Comparison of ENCODE assay signal across 8 cellular contexts in the genomic region with DNA sequence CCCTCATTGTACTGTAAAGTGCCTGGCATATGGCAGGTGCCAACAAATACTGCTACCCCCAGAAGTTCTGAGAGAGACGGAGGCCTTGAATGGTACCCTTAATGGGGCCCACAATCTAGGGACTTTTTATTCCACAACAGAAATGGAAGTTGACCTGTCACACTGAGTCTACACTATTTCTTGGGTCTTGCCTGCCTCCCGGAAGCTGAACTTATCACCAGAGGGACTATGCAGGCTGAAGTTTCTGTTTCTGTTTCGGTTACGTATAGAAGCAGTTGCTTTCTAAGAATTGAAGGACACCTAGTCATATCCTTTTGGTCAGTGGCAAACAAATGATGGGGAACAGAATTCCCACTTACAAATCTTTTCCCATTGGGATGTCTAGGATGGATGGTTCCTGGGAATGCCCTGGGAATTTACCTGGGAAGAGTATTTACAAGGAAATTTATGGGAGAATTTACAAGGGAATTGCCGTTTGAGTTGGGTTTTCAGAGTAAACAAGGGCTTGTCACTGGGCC.
DNase-seq lines count a peak whose midpoint lies in the region; ATAC-seq and TF ChIP-seq lines count a peak whose summit lies in the region.

No MANE protein-coding gene starts in this region.

- WGBS in heart left ventricle, 4 donors = 61 to 68% (median 64%) methylated on average over 5 of the region's 5 CpGs

- no peaks in the 10 kb centered on the region for H3K36me3 ChIP-seq in heart left ventricle

- TF ChIP-seq CTCF in heart left ventricle (IDR thresholded peaks at IDR 0.05) (no peak), nephron (IDR thresholded peaks at IDR 0.05; ENCODE audit: unreplicated experiment in 3 of 3) (no peak)

- H3K4me1 ChIP-seq in heart left ventricle = peaks cover 16 to 92% (median 83%) of the 10 kb centered on the region in 12 donors

- peak in 2 of 5 donors; percentile 12 to 14 for DNase-seq in heart left ventricle
- DNase-seq in cardiac septum (ENCODE audit: low spot score) = no peak
- peak; percentile 5 for DNase-seq in activated CD4-positive, alpha-beta T cell treated with anti-CD3 and anti-CD28 coated beads, Interleukin-2, amount 50 U/mL, for 1 hour
- no peak for DNase-seq in occipital lobe (lab: John Stamatoyannopoulos, UW)
- DNase-seq in foreskin melanocyte = no peak
- no peak for DNase-seq in hypothalamus (lab: John Stamatoyannopoulos, UW)

- TF ChIP-seq POLR2A in heart left ventricle (IDR thresholded peaks at IDR 0.05) = no peak

- no peaks in the 10 kb centered on the region for H3K27me3 ChIP-seq in heart left ventricle

- H3K4me3 Mint-ChIP-seq in nephron = no peak overlapping the region

- ATAC-seq in heart left ventricle (no peak), HG03103 (IDR thresholded peaks at IDR 0.05; ENCODE audit: low read depth, unreplicated experiment) (peak; percentile 63)

- H3K27ac Mint-ChIP-seq in nephron = peak overlapping the region; percentile 4 to 99 (median 49)

- peaks cover 65% of the 10 kb centered on the region for H3K4me1 Mint-ChIP-seq in nephron

- H3K9me3 Mint-ChIP-seq in nephron = no peaks in the 10 kb centered on the region

- H3K9me3 ChIP-seq in heart left ventricle = peaks cover 0 to 6% (median 3%) of the 10 kb centered on the region in 12 donors

- peaks cover 4% of the 10 kb centered on the region for H3K27me3 Mint-ChIP-seq in nephron (ENCODE audit: low read depth)

- H3K27ac ChIP-seq in heart left ventricle = peak overlapping the region in 7 of 12 donors; percentile 22 to 94 (median 70)

- no peaks in the 10 kb centered on the region for H3K36me3 Mint-ChIP-seq in nephron (ENCODE audit: low read depth)

- no peak overlapping the region for H3K4me3 ChIP-seq in heart left ventricle

- intact Hi-C loops in heart left ventricle (cut with DNase I) (loop anchor here in 3 of 10 donors (5.0 to 10.0 kb wide), 4 partner anchors 41 to 124 kb away; no protein-coding TSS in a partner anchor), cardiac septum (cut with DNase I) (no loop called here)
